ENCODE assay signal across 1 cellular context in genomic region chr12:2877047-2877958, GRCh38.
TF ChIP-seq lines count a peak whose summit lies in the region.

Gene FOXM1, minus strand, starts transcription at chr12:2877174. Its CDS starts 2,696 bp downstream, at chr12:2874478.
Gene RHNO1, plus strand, starts transcription at chr12:2877223. Its CDS starts 8,144 bp downstream, at chr12:2885367.

TF ChIP-seq in K562, 482 proteins besides CTCF, POLR2A, EP300 and RAD21 (continued from another document and continues in another):
- TF ChIP-seq ZNF655 (CRISPR knock-in tag; IDR thresholded peaks at IDR 0.05), result no peak
- TF ChIP-seq CREM (IDR thresholded peaks at IDR 0.05; ENCODE audit: low read depth), result peak; percentile 65
- TF ChIP-seq IRF1 (CRISPR knock-in tag; IDR thresholded peaks at IDR 0.05; ENCODE audit: borderline replicate concordance), result no peak
- TF ChIP-seq ATF2 (CRISPR knock-in tag; IDR thresholded peaks at IDR 0.05), result no peak; the same call in 1 of the 2 replicates
- TF ChIP-seq TEAD1 (CRISPR knock-in tag; IDR thresholded peaks at IDR 0.05), result peak in 1 of 2 experiments; percentile 89; a peak in 1 of 4 replicates
- TF ChIP-seq GTF3C2 (IDR thresholded peaks at IDR 0.05; ENCODE audit: borderline replicate concordance, extremely low read depth, insufficient read length), result no peak
- TF ChIP-seq RBM15 (IDR thresholded peaks at IDR 0.05; ENCODE audit: insufficient read depth, low read length), result no peak
- TF ChIP-seq PYGO2 (tag; IDR thresholded peaks at IDR 0.05), result no peak
- TF ChIP-seq ARID3B (CRISPR knock-in tag; IDR thresholded peaks at IDR 0.05; ENCODE audit: borderline replicate concordance), result no peak
- TF ChIP-seq CCNT2 (IDR thresholded peaks at IDR 0.05; ENCODE audit: borderline replicate concordance, extremely low read depth, insufficient read length, low read depth, low read length), result no peak
- no peak for TF ChIP-seq IFI16 (CRISPR knock-in tag; IDR thresholded peaks at IDR 0.05)
- TF ChIP-seq ZNF354B (CRISPR knock-in tag; IDR thresholded peaks at IDR 0.05), result no peak
- TF ChIP-seq ZNF175 (CRISPR knock-in tag; IDR thresholded peaks at IDR 0.05; ENCODE audit: low read depth), result no peak
- no peak for TF ChIP-seq HDGF (IDR thresholded peaks at IDR 0.05)
- TF ChIP-seq ELF1 (tag; IDR thresholded peaks at IDR 0.05), result no peak
- TF ChIP-seq KHSRP (IDR thresholded peaks at IDR 0.05), result no peak
- peak; percentile 35 for TF ChIP-seq MAX (CRISPR knock-in tag; IDR thresholded peaks at IDR 0.05)
- peak; percentile 28 for TF ChIP-seq SAP30 (IDR thresholded peaks at IDR 0.05; ENCODE audit: borderline replicate concordance, insufficient read depth, low read depth, low read length, poor library complexity, severe bottlenecking)
- no peak for TF ChIP-seq KAT2B (IDR thresholded peaks at IDR 0.05; ENCODE audit: low read depth, low read length)
- no peak for TF ChIP-seq TARDBP (IDR thresholded peaks at IDR 0.05)
- no peak for TF ChIP-seq PURB (CRISPR knock-in tag; IDR thresholded peaks at IDR 0.05; ENCODE audit: low read depth)
- no peak for TF ChIP-seq JUNB (CRISPR knock-in tag; conservative IDR thresholded peaks at IDR 0.05)
- no peak for TF ChIP-seq ZNF511 (CRISPR knock-in tag; IDR thresholded peaks at IDR 0.05)
- TF ChIP-seq CUX1 (CRISPR knock-in tag; IDR thresholded peaks at IDR 0.05), result no peak
- TF ChIP-seq FOXO4 (CRISPR knock-in tag; IDR thresholded peaks at IDR 0.05), result no peak
- peak; percentile 38; the same call in 1 of the 2 replicates for TF ChIP-seq ETS1 (conservative IDR thresholded peaks at IDR 0.05; ENCODE audit: control insufficient read depth, low read depth, low read length)
- TF ChIP-seq HEY1 (CRISPR knock-in tag; IDR thresholded peaks at IDR 0.05; ENCODE audit: borderline replicate concordance), result no peak
- TF ChIP-seq POLR2H (tag; IDR thresholded peaks at IDR 0.05; ENCODE audit: low read depth), result peak; percentile 62; the same call in 1 of the 2 replicates
- no peak for TF ChIP-seq PHTF2 (CRISPR knock-in tag; IDR thresholded peaks at IDR 0.05)
- no peak for TF ChIP-seq HDAC6 (IDR thresholded peaks at IDR 0.05; ENCODE audit: low read depth, low read length)
- TF ChIP-seq RBFOX2 (IDR thresholded peaks at IDR 0.05; ENCODE audit: low read depth, low read length), result peak; percentile 89
- TF ChIP-seq POLR2B (IDR thresholded peaks at IDR 0.05; ENCODE audit: low read depth, partially characterized antibody), result peak; percentile 39
- peak; percentile 92 for TF ChIP-seq POLR2G (IDR thresholded peaks at IDR 0.05; ENCODE audit: low read depth, low read length)
- 0 out of 2 replicates have a peak, but pooled peaks have one; percentile 47 for TF ChIP-seq ZNF609 (CRISPR knock-in tag; IDR thresholded peaks at IDR 0.05; ENCODE audit: borderline replicate concordance)
- TF ChIP-seq EGR1 (conservative IDR thresholded peaks at IDR 0.05), result peak; percentile 91
- no peak for TF ChIP-seq CBX5 (IDR thresholded peaks at IDR 0.05; ENCODE audit: borderline replicate concordance, low read depth)
- TF ChIP-seq ZFX (CRISPR knock-in tag; IDR thresholded peaks at IDR 0.05), result peak; percentile 91
